Comparison of ENCODE assay signal across 19 cellular contexts in the genomic region with DNA sequence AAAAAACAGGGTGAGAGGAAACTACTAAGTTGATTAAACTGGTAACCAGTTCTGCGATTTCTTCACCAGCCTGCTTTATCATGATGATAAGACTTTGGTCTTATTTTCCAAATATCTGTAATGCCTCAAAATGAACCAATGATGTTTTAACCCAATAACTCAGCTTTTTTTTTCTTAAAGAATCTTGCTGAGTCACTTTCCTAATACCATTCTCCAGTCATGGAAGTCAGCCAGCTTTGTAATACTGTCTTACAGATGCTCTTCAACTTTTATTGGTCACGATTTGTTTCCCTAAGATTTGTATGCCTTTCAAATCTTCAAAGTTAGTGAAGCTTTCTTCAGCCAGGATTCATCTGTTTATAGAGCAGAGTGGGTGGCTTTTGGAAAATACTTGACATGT. TPM values are rescaled to one million over a fixed set of nuclear protein-coding genes. Genes with fewer than 3 reads are reported as not detected.
DNase-seq lines count a peak whose midpoint lies in the region; ATAC-seq, FAIRE-seq and TF ChIP-seq lines count a peak whose summit lies in the region.
"Had no signal": no experiment of that assay in that cellular context is flagged by ENCODE, and none has a peak within 500 bp of the region (broad histone marks: within the 10 kb centered on the region; RNA-seq: fewer than 3 reads in every experiment).

No MANE protein-coding gene starts in this region.

- H3K4me1 ChIP-seq in GM23248 (ENCODE audit: insufficient read depth) (peaks cover 24% of the 10 kb centered on the region), astrocyte (ENCODE audit: insufficient read depth, low read length) (peaks cover 5% of the 10 kb centered on the region), foreskin keratinocyte (no peaks in the 10 kb centered on the region), kidney (ENCODE audit: control insufficient read depth in 1 of 2, insufficient read depth in 1 of 2, low read depth in 1 of 2, low read length in 2 of 2) (no peaks in the 10 kb centered on the region)
- H3K4me1 ChIP-seq: gastrocnemius medialis, spleen, upper lobe of left lung had no signal

- peaks cover 5% of the 10 kb centered on the region for H3K27me3 Mint-ChIP-seq in astrocyte (ENCODE audit: low read depth, unreplicated experiment)

- H3K9me3 ChIP-seq in GM23248 (ENCODE audit: low read depth) (no peaks in the 10 kb centered on the region), astrocyte (ENCODE audit: insufficient read depth, low read depth, low read length) (no peaks in the 10 kb centered on the region), kidney (ENCODE audit: control insufficient read depth in 1 of 2, low read length in 2 of 2) (no peaks in the 10 kb centered on the region)
- H3K9me3 ChIP-seq: gastrocnemius medialis, spleen, upper lobe of left lung had no signal

- H3K4me3 ChIP-seq in GM23248, result no peak overlapping the region
- H3K4me3 ChIP-seq in astrocyte (ENCODE audit: insufficient read depth, low read depth, low read length), result no peak overlapping the region
- no peak overlapping the region for H3K4me3 ChIP-seq in kidney (ENCODE audit: low read length in 2 of 2)
- H3K4me3 ChIP-seq: gastrocnemius medialis, spleen, upper lobe of left lung had no signal

- peak overlapping the region; percentile 25 for H3K27ac ChIP-seq in GM23248
- no peak overlapping the region for H3K27ac ChIP-seq in astrocyte (ENCODE audit: low read depth, low read length)
- H3K27ac ChIP-seq in foreskin keratinocyte, result no peak overlapping the region
- H3K27ac ChIP-seq in kidney (ENCODE audit: low read depth in 2 of 2, low read length in 2 of 2), result no peak overlapping the region
- H3K27ac ChIP-seq: gastrocnemius medialis, spleen, upper lobe of left lung had no signal

- peaks cover 15% of the 10 kb centered on the region for H3F3A ChIP-seq in GM23248 (ENCODE audit: insufficient read depth)

- peaks cover 2% of the 10 kb centered on the region for H3K9me3 Mint-ChIP-seq in astrocyte (ENCODE audit: unreplicated experiment)
- H3K9me3 Mint-ChIP-seq: natural killer cell treated with Interleukin-12 subunit alpha and Interleukin-12 subunit beta and Interleukin-15 and Interleukin-18, amount 100 ng/mL, for 72 hours; T-cell had no signal

- no peak overlapping the region for H3K9ac ChIP-seq in GM23248
- no peak overlapping the region for H3K9ac ChIP-seq in astrocyte (ENCODE audit: low read length)
- H3K9ac ChIP-seq in kidney (ENCODE audit: low read length in 2 of 2), result no peak overlapping the region

- H3K27me3 ChIP-seq in GM23248 (replicated peaks; ENCODE audit: insufficient read depth), result no peaks in the 10 kb centered on the region
- H3K27me3 ChIP-seq in astrocyte (ENCODE audit: insufficient read depth, low read length), result no peaks in the 10 kb centered on the region
- no peaks in the 10 kb centered on the region for H3K27me3 ChIP-seq in foreskin keratinocyte
- H3K27me3 ChIP-seq: gastrocnemius medialis, spleen, upper lobe of left lung had no signal

- no peak overlapping the region for H3K27ac Mint-ChIP-seq in astrocyte (ENCODE audit: unreplicated experiment)
- H3K27ac Mint-ChIP-seq: natural killer cell treated with Interleukin-12 subunit alpha and Interleukin-12 subunit beta and Interleukin-15 and Interleukin-18, amount 100 ng/mL, for 72 hours; T-cell had no signal

- no peak overlapping the region for H3K4me2 ChIP-seq in GM23248 (ENCODE audit: unreplicated experiment)
- peak overlapping the region; percentile 20 for H3K4me2 ChIP-seq in astrocyte (ENCODE audit: low read length)

- no peaks in the 10 kb centered on the region for H3K9me2 ChIP-seq in GM23248 (ENCODE audit: insufficient read depth)

- H3K36me3 ChIP-seq in GM23248 (ENCODE audit: low read depth) (no peaks in the 10 kb centered on the region), astrocyte (ENCODE audit: insufficient read depth, low read length) (no peaks in the 10 kb centered on the region), kidney (ENCODE audit: control insufficient read depth in 1 of 2, insufficient read depth in 2 of 2, low read length in 2 of 2) (no peaks in the 10 kb centered on the region)
- H3K36me3 ChIP-seq: gastrocnemius medialis, spleen, upper lobe of left lung had no signal

- TF ChIP-seq CTCF in astrocyte (IDR thresholded peaks at IDR 0.05; ENCODE audit: insufficient read depth, low read depth, low read length) (no peak), foreskin keratinocyte (conservative IDR thresholded peaks at IDR 0.05) (no peak), kidney (IDR thresholded peaks at IDR 0.05; ENCODE audit: borderline replicate concordance, extremely low read depth, insufficient read depth) (no peak)

- peak; percentile 16 for ATAC-seq in foreskin keratinocyte
- ATAC-seq in GM21619 (IDR thresholded peaks at IDR 0.05; ENCODE audit: unreplicated experiment), result no peak
- ATAC-seq: gastrocnemius medialis; left cardiac atrium; natural killer cell treated with Interleukin-12 subunit alpha and Interleukin-12 subunit beta and Interleukin-15 and Interleukin-18, amount 100 ng/mL, for 72 hours; T-cell had no signal

- H2AFZ ChIP-seq in GM23248, result peak overlapping the region; percentile 11; the same call in 1 of the 2 replicates
- H2AFZ ChIP-seq in astrocyte (ENCODE audit: low read depth, low read length), result no peak overlapping the region

- no peaks in the 10 kb centered on the region for H4K20me1 ChIP-seq in GM23248 (ENCODE audit: insufficient read depth)
- H4K20me1 ChIP-seq in astrocyte (ENCODE audit: insufficient read depth, low read length), result no peaks in the 10 kb centered on the region

- intact Hi-C loops in kidney (cut with DNase I), result no loop called here

- DNase-seq in A172 (ENCODE audit: low spot score), result peak; percentile 36
- DNase-seq in GM23248, result peak; percentile 96
- DNase-seq in astrocyte (ENCODE audit: low read depth), result peak; percentile 83
- DNase-seq in foreskin keratinocyte, result peak in 1 of 2 donors; percentile 29
- no peak for DNase-seq in NCI-H2081 (lab: John Stamatoyannopoulos, UW)
- DNase-seq in cortex of kidney (lab: John Stamatoyannopoulos, UW), result no peak
- DNase-seq in kidney, result no peak
- DNase-seq: activated CD4-positive, alpha-beta T cell treated with anti-CD3 and anti-CD28 coated beads for 4 hours; caudate nucleus; gastrocnemius medialis; GDM1; KG1; left cardiac atrium; NCI-H187; spleen; T-cell; upper lobe of left lung had no signal

- H3K79me2 ChIP-seq in GM23248 (ENCODE audit: insufficient read depth), result no peaks in the 10 kb centered on the region
- no peaks in the 10 kb centered on the region for H3K79me2 ChIP-seq in astrocyte (ENCODE audit: insufficient read depth, low read length)

- peaks cover 5% of the 10 kb centered on the region for H3K4me1 Mint-ChIP-seq in astrocyte (ENCODE audit: low read depth, unreplicated experiment)
- H3K4me1 Mint-ChIP-seq: T-cell had no signal

- no peaks in the 10 kb centered on the region for H3K36me3 Mint-ChIP-seq in astrocyte (ENCODE audit: low read depth, unreplicated experiment)
- H3K36me3 Mint-ChIP-seq: natural killer cell treated with Interleukin-12 subunit alpha and Interleukin-12 subunit beta and Interleukin-15 and Interleukin-18, amount 100 ng/mL, for 72 hours; T-cell had no signal

- H3K4me3 Mint-ChIP-seq in astrocyte (ENCODE audit: unreplicated experiment), result no peak overlapping the region
- H3K4me3 Mint-ChIP-seq: natural killer cell treated with Interleukin-12 subunit alpha and Interleukin-12 subunit beta and Interleukin-15 and Interleukin-18, amount 100 ng/mL, for 72 hours; T-cell had no signal

- in situ Hi-C loops in GM23248 (cut with MboI), result no loop called here

- FAIRE-seq in astrocyte (lab: Jason Lieb, UNC) (peak; percentile 66), kidney (lab: Jason Lieb, UNC) (no peak)

- 27 to 31% methylated on average over 2 of the region's 2 CpGs for WGBS in GM23248 (ENCODE audit: low coverage in 1 of 2, low lambda C conversion rate in 2 of 2, missing lambda C conversion rate in 2 of 2), 2 experiments

RNA-seq across cellular contexts. Expression of a gene that starts 47.7 kb away (rescaled TPM):
- total RNA-seq in A172 (2014; rRNA removed; shearing (Covaris generic)), result not detected in 2 replicates
- not detected in 2 replicates for total RNA-seq in GM23248 (2014; rRNA removed; shearing (Covaris generic))
- polyA plus RNA-seq in GM23248 (2016; fragmentation: Nextera tagmentation; extraction: Ambion mirVana) (not detected in 2 replicates), foreskin keratinocyte (not detected in 2 replicates), kidney (ENCODE audit: insufficient read depth, low read depth, low replicate concordance) (not detected)
- total RNA-seq in astrocyte (not detected in 2 replicates), foreskin keratinocyte (not detected in 2 replicates), kidney (not detected)
- total RNA-seq: gastrocnemius medialis; left cardiac atrium; natural killer cell treated with Interleukin-12 subunit alpha and Interleukin-12 subunit beta and Interleukin-15 and Interleukin-18, amount 100 ng/mL, for 72 hours; spleen; T-cell; upper lobe of left lung had no signal
- polyA plus RNA-seq: spleen had no signal

Comparison
In these comparisons a context has a peak if more than half of its experiments do, and no peak if none do; other contexts are left out.
1. DNase-seq: peak in A172 (single experiment), GM23248 (single experiment) and astrocyte (single experiment); none in NCI-H2081 (0 of 2), cortex of kidney (single experiment) and kidney (single experiment).